ENCODE assay signal across 8 cellular contexts in the genomic region with DNA sequence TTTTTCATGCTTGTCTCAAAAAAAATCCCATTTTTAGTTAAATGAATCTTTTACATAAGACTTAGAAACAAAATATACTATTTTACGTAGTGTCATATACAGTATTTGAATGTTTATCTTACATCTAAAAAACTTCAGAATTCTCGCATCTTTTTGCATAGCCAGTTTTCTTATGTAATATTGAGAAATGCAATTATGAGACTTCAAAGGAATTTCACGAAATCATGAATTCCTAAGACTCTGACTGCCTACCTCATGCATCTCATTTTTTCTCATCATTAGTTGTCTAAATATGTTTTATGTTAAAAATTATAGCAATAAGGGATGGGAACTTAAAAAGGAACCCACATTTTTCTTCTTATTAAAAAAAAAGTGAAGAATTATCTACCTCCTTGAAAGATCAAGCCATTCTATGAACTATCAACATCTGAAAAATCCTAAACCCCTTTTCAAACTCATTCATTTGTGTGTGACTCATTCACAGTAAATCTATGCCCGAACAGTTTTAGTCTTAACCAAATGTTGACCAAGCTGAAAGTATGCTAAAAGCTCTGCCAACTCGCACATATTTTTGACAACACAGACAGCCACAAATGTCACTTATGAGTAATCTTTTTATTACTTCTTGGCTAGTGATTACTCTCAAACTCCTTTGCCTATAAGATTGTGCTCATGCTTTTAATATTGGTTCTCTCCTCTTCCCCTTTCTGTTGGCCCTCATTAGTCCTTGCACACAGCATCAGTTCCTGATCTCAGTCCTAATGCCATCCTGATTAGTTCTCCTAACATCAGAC.
A peak's percentile ranks its signal among the peaks of the same experiment; 100 is the strongest.
DNase-seq lines count a peak whose midpoint lies in the region; ATAC-seq and TF ChIP-seq lines count a peak whose summit lies in the region.

No MANE protein-coding gene starts in this region.

- peak; percentile 89 for ATAC-seq in GM21717 (IDR thresholded peaks at IDR 0.05; ENCODE audit: unreplicated experiment)
- peak; percentile 71 for ATAC-seq in IMR-90 (ENCODE audit: low read depth)
- no peak for ATAC-seq in GM21723 (IDR thresholded peaks at IDR 0.05; ENCODE audit: unreplicated experiment)

- H4K5ac ChIP-seq in IMR-90 (ENCODE audit: low read depth, low read length), result peak overlapping the region; percentile 10; the same call in 1 of the 2 replicates

- no CpG with 5 or more reads among the region's 5 CpGs for WGBS in IMR-90 (ENCODE audit: extremely low coverage in 2 of 2, insufficient read length in 1 of 2), 2 experiments

- intact Hi-C loops in IMR-90 (cut with micrococcal nuclease), result no loop called here

- H2BK20ac ChIP-seq in IMR-90 (ENCODE audit: low read depth, low read length), result 0 out of 2 replicates have a peak overlapping the region, but pooled peaks have one; percentile 68

- no peaks in the 10 kb centered on the region for H3K27me3 ChIP-seq in BJ (ENCODE audit: control insufficient read depth, insufficient read depth, low read length)
- no peaks in the 10 kb centered on the region for H3K27me3 ChIP-seq in IMR-90 (ENCODE audit: control insufficient read depth, insufficient read depth, low read length)

- H3K4me1 ChIP-seq in IMR-90 (ENCODE audit: control insufficient read depth, insufficient read depth, low read length), result peaks cover 20% of the 10 kb centered on the region

- no peak overlapping the region for H3K4me3 ChIP-seq in BJ (ENCODE audit: low read depth, low read length)
- no peak overlapping the region for H3K4me3 ChIP-seq in IMR-90 (ENCODE audit: insufficient read depth, low read depth, low read length)

- H3K4ac ChIP-seq in IMR-90 (ENCODE audit: low read depth, low read length), result peak overlapping the region; percentile 56; the same call in 1 of the 2 replicates

- no peak overlapping the region for H2AK9ac ChIP-seq in IMR-90 (replicated peaks; ENCODE audit: low read depth, low read length, poor library complexity)

- DNase-seq in BJ (ENCODE audit: low read depth) (peak; percentile 96), IMR-90 (peak; percentile 86), fibroblast of peridontal ligament (ENCODE audit: extremely low read depth) (peak; percentile 97), GM13976 (ENCODE audit: low spot score) (no peak), NCI-H2227 (lab: John Stamatoyannopoulos, UW; ENCODE audit: unreplicated experiment) (no peak), UCSD-AML1 (lab: John Stamatoyannopoulos, UW; ENCODE audit: unreplicated experiment) (no peak)

- no peak overlapping the region for H2AFZ ChIP-seq in IMR-90 (replicated peaks; ENCODE audit: low read length, poor library complexity)

- H2BK15ac ChIP-seq in IMR-90 (ENCODE audit: low read depth, low read length), result 0 out of 3 replicates have a peak overlapping the region, but pooled peaks have one; percentile 55

- peak overlapping the region; percentile 66; the same call in 1 of the 2 replicates for H3K4me2 ChIP-seq in IMR-90 (ENCODE audit: low read depth, low read length)

- H3K56ac ChIP-seq in IMR-90 (ENCODE audit: extremely low read depth, insufficient read depth, low read length), result no peak overlapping the region

- peak overlapping the region; percentile 48 for H2BK5ac ChIP-seq in IMR-90 (ENCODE audit: low read depth, low read length, poor library complexity, severe bottlenecking)

- H3K14ac ChIP-seq in IMR-90 (replicated peaks; ENCODE audit: low read depth, low read length), result peak overlapping the region; percentile 14; the same call in 1 of the 2 replicates

- H3K79me1 ChIP-seq in IMR-90 (ENCODE audit: low read depth in 1 of 2, low read length in 2 of 2), result no peaks in the 10 kb centered on the region

- H3K9me3 ChIP-seq in IMR-90 (ENCODE audit: control insufficient read depth, insufficient read depth, low read length), result no peaks in the 10 kb centered on the region

- TF ChIP-seq RAD21 in IMR-90 (IDR thresholded peaks at IDR 0.05; ENCODE audit: low read length), result no peak

- H2BK120ac ChIP-seq in IMR-90 (ENCODE audit: low read depth, low read length), result peak overlapping the region; percentile 24

- CTCF ChIA-PET in BJ (lab: Yijun Ruan, JAX), result interaction anchor here (0.9 to 1.7 kb wide), 2 partner anchors 10 to 18 kb away, joined by 3 to 4 read pairs; no protein-coding TSS in a partner anchor
- CTCF ChIA-PET in IMR-90 (lab: Yijun Ruan, JAX), result no interaction called here

- H3K36me3 ChIP-seq in BJ (ENCODE audit: control insufficient read depth, insufficient read depth, low read length) (no peaks in the 10 kb centered on the region), IMR-90 (ENCODE audit: control insufficient read depth, insufficient read depth, low read length) (no peaks in the 10 kb centered on the region)

- peaks cover 6% of the 10 kb centered on the region; the same call in 1 of the 2 replicates for H3K9me1 ChIP-seq in IMR-90 (ENCODE audit: insufficient read depth, low read length)

- H3K27ac ChIP-seq in IMR-90 (ENCODE audit: insufficient read depth, low read length), result no peak overlapping the region

- H4K20me1 ChIP-seq in IMR-90 (ENCODE audit: insufficient read depth, low read length), result no peaks in the 10 kb centered on the region

- TF ChIP-seq CTCF in BJ (IDR thresholded peaks at IDR 0.05; ENCODE audit: insufficient read depth, low read depth, low read length) (no peak), IMR-90 (conservative IDR thresholded peaks at IDR 0.05; ENCODE audit: low read depth, low read length) (no peak), GM13976 (IDR thresholded peaks at IDR 0.05; ENCODE audit: borderline replicate concordance, control extremely low read depth, extremely low read depth, insufficient read depth, missing control alignments) (no peak)

- no peak overlapping the region for H4K91ac ChIP-seq in IMR-90 (ENCODE audit: insufficient read depth, low read depth, low read length)

- H3K23ac ChIP-seq in IMR-90 (ENCODE audit: low read depth, low read length), result no peak overlapping the region

- no peak overlapping the region for H3K9ac ChIP-seq in IMR-90 (ENCODE audit: low read depth, low read length)

- in situ Hi-C loops in IMR-90 (cut with MboI; ENCODE audit: low sequenced_read_pairs) (no loop called here), GM13976 (cut with MboI; ENCODE audit: low sequenced_read_pairs, unreplicated experiment) (no loop called here)

- POLR2A ChIA-PET in BJ (lab: Charles Lee) (no interaction called here), IMR-90 (lab: Charles Lee; ENCODE audit: unreplicated experiment) (no interaction called here)

- H4K8ac ChIP-seq in IMR-90 (ENCODE audit: low read depth in 2 of 2, low read length in 2 of 2), result peak overlapping the region in 1 of 2 experiments; percentile 37; a peak in 2 of 4 replicates

- no peak for TF ChIP-seq POLR2A in IMR-90 (IDR thresholded peaks at IDR 0.05; ENCODE audit: low read depth, low read length)

- peak overlapping the region; percentile 22; the same call in 1 of the 2 replicates for H3K18ac ChIP-seq in IMR-90 (ENCODE audit: low read depth, low read length)

- dilution Hi-C loops in IMR-90 (cut with HindIII; ENCODE audit: low sequenced_read_pairs, unreplicated experiment), result no loop called here

- no peak overlapping the region for H2AK5ac ChIP-seq in IMR-90 (ENCODE audit: low read depth, low read length)

- no TSS peak for BruUV-seq in IMR-90 (replicated peaks; lab: Mats Ljungman, UMichigan)

TF ChIP-seq in IMR-90, 13 proteins besides CTCF, POLR2A, EP300 and RAD21:
- TF ChIP-seq MXI1 (IDR thresholded peaks at IDR 0.05; ENCODE audit: borderline replicate concordance, low read depth, low read length), result no peak
- peak; percentile 14; the same call in 1 of the 2 replicates for TF ChIP-seq FOS (IDR thresholded peaks at IDR 0.05; ENCODE audit: low read depth, low read length)

Comparison
In these comparisons a context has a peak if more than half of its experiments do, and no peak if none do; other contexts are left out.
1. DNase-seq: peak in BJ (single experiment), IMR-90 (single experiment) and fibroblast of peridontal ligament (single experiment); none in GM13976 (single experiment), NCI-H2227 (single experiment) and UCSD-AML1 (single experiment).